ENCODE assay signal across 6 cellular contexts in genomic region chr17:81223758-81224122, GRCh38. TPM values are rescaled to one million over a fixed set of nuclear protein-coding genes. Genes with fewer than 3 reads are reported as not detected.
DNase-seq lines count a peak whose midpoint lies in the region; ATAC-seq and TF ChIP-seq lines count a peak whose summit lies in the region.

No MANE protein-coding gene starts in this region.

- 8 to 25% (median 16%) methylated on average over 11 of the region's 11 CpGs for WGBS in spleen, 5 donors

- no peak for TF ChIP-seq CTCF in spleen (IDR thresholded peaks at IDR 0.05 in 8 of 11, conservative IDR thresholded peaks at IDR 0.05 in 3 of 11)

- no peaks in the 10 kb centered on the region for H3K36me3 Mint-ChIP-seq in activated CD4-positive, alpha-beta T cell treated with anti-CD3 and anti-CD28 coated beads for 36 hours (ENCODE audit: low read depth)

- H3K4me1 ChIP-seq in spleen = peaks cover 8 to 48% (median 38%) of the 10 kb centered on the region in 6 donors

- TF ChIP-seq POLR2A in spleen (IDR thresholded peaks at IDR 0.05) = no peak

- no peaks in the 10 kb centered on the region for H3K9me3 Mint-ChIP-seq in activated CD4-positive, alpha-beta T cell treated with anti-CD3 and anti-CD28 coated beads for 36 hours (ENCODE audit: low read depth)

- POLR2A ChIA-PET in activated CD4-positive, alpha-beta T cell treated with anti-CD3 and anti-CD28 coated beads for 36 hours (lab: Charles Lee) = no interaction called here

- no peaks in the 10 kb centered on the region for H3K9me3 ChIP-seq in spleen

- peak overlapping the region in 7 of 8 donors; percentile 53 to 81 (median 69) for H3K27ac ChIP-seq in spleen

- no peaks in the 10 kb centered on the region for H3K27me3 ChIP-seq in spleen (replicated peaks in 1 of 7)

- ATAC-seq in activated CD4-positive, alpha-beta T cell treated with anti-CD3 and anti-CD28 coated beads for 36 hours = no peak
- no peak for ATAC-seq in HG03159 (IDR thresholded peaks at IDR 0.05; ENCODE audit: unreplicated experiment)
- ATAC-seq in GM21723 (IDR thresholded peaks at IDR 0.05; ENCODE audit: unreplicated experiment) = no peak

- H3K27me3 Mint-ChIP-seq in activated CD4-positive, alpha-beta T cell treated with anti-CD3 and anti-CD28 coated beads for 36 hours = no peaks in the 10 kb centered on the region

- peak overlapping the region; percentile 76 for H3K27ac Mint-ChIP-seq in activated CD4-positive, alpha-beta T cell treated with anti-CD3 and anti-CD28 coated beads for 36 hours

- peaks cover 0 to 19% (median 3%) of the 10 kb centered on the region in 6 donors for H3K36me3 ChIP-seq in spleen

- H3K4me1 Mint-ChIP-seq in activated CD4-positive, alpha-beta T cell treated with anti-CD3 and anti-CD28 coated beads for 36 hours = peaks cover 19% of the 10 kb centered on the region

- peak overlapping the region; percentile 50 for H3K4me3 Mint-ChIP-seq in activated CD4-positive, alpha-beta T cell treated with anti-CD3 and anti-CD28 coated beads for 36 hours

- intact Hi-C loops in activated CD4-positive, alpha-beta T cell treated with anti-CD3 and anti-CD28 coated beads for 36 hours (cut with DNase I, micrococcal nuclease) = loop anchor here (1.0 to 10.0 kb wide), 17 partner anchors 16 to 1188 kb away; partner anchors contain the start of genes NDUFAF8 (in 2 of the 2), TEPSIN (in 2 of the 2), BAIAP2 (in 1 of the 2) and CCDC137 (in 1 of the 2)
- intact Hi-C loops in spleen (cut with DNase I; ENCODE audit: low total_unique reads) = no loop called here

- peak overlapping the region in 6 of 8 donors; percentile 38 to 86 (median 82) for H3K4me3 ChIP-seq in spleen

- DNase-seq in activated CD4-positive, alpha-beta T cell treated with anti-CD3 and anti-CD28 coated beads for 36 hours = no peak
- DNase-seq in activated CD4-positive, alpha-beta T cell treated with anti-CD3 and anti-CD28 coated beads, Interleukin-2, amount 50 U/mL, for 4 hours = no peak
- peak; percentile 28 for DNase-seq in cerebellar cortex (ENCODE audit: low spot score)
- no peak for DNase-seq in spleen

- CTCF ChIA-PET in activated CD4-positive, alpha-beta T cell treated with anti-CD3 and anti-CD28 coated beads for 36 hours (lab: Charles Lee) = interaction anchor here (0.6 to 1.2 kb wide), 3 partner anchors 8 to 68 kb away, joined by 3 to 5 read pairs (median 4); partner anchors contain the start of genes NDUFAF8 and TEPSIN

RNA-seq across cellular contexts. Expression of gene CEP131, which starts 1.0 kb away (rescaled TPM):
- 1 to 10 TPM; 7.6 to 9.5 TPM for total RNA-seq in activated CD4-positive, alpha-beta T cell treated with anti-CD3 and anti-CD28 coated beads for 36 hours
- 10 to 100 TPM in 6 of 7 donors, 1 to 10 TPM in 1; 8.5 to 17.9 (median 12.0) TPM for total RNA-seq in spleen
- 10 to 100 TPM; 10.3 to 26.7 (median 20.5) TPM for polyA plus RNA-seq in spleen

RNA-seq across cellular contexts. Expression of gene TEPSIN, which starts 15.1 kb away (rescaled TPM):
- 10 to 100 TPM; 17.8 to 20.3 TPM for total RNA-seq in activated CD4-positive, alpha-beta T cell treated with anti-CD3 and anti-CD28 coated beads for 36 hours
- total RNA-seq in spleen = 10 to 100 TPM; 62.3 to 88.8 (median 72.3) TPM
- polyA plus RNA-seq in spleen = 10 to 100 TPM; 36.9 to 76.3 (median 57.9) TPM

RNA-seq across cellular contexts. Expression of gene NDUFAF8, which starts 15.4 kb away (rescaled TPM):
- 10 to 100 TPM; 31.0 to 57.9 TPM for total RNA-seq in activated CD4-positive, alpha-beta T cell treated with anti-CD3 and anti-CD28 coated beads for 36 hours
- 10 to 100 TPM; 22.0 to 49.3 (median 34.3) TPM for total RNA-seq in spleen
- 10 to 100 TPM; 54.9 to 57.6 (median 56.7) TPM for polyA plus RNA-seq in spleen

RNA-seq across cellular contexts. Expression of gene AATK, which starts 57.7 kb away (rescaled TPM):
- total RNA-seq in activated CD4-positive, alpha-beta T cell treated with anti-CD3 and anti-CD28 coated beads for 36 hours = under 1 TPM; 0.35 to 0.41 TPM
- total RNA-seq in spleen = 10 to 100 TPM; 10.9 to 69.5 (median 23.2) TPM
- polyA plus RNA-seq in spleen = 10 to 100 TPM in 1 of 3 donors, 1 to 10 TPM in 2; 2.5 to 17.4 (median 7.1) TPM

RNA-seq across cellular contexts. Expression of gene PVALEF, which starts 58.4 kb away (rescaled TPM):
- total RNA-seq in activated CD4-positive, alpha-beta T cell treated with anti-CD3 and anti-CD28 coated beads for 36 hours = not detected
- total RNA-seq in spleen = not detected
- polyA plus RNA-seq in spleen = not detected
